18 cellular contexts compared by ENCODE assay signal in genomic region chr2:26763019-26763418, GRCh38. TPM values are rescaled to one million over a fixed set of nuclear protein-coding genes. Genes with fewer than 3 reads are reported as not detected.
DNase-seq lines count a peak whose midpoint lies in the region; ATAC-seq, FAIRE-seq and TF ChIP-seq lines count a peak whose summit lies in the region.
"Had no signal": no experiment of that assay in that cellular context is flagged by ENCODE, and none has a peak within 500 bp of the region (broad histone marks: within the 10 kb centered on the region; RNA-seq: fewer than 3 reads in every experiment).

No MANE protein-coding gene starts in this region.

- POLR2A ChIA-PET in RWPE1 (lab: Yijun Ruan, JAX; ENCODE audit: low non-redundant PET) (no interaction called here), H1 (lab: Charles Lee; ENCODE audit: partially characterized antibody) (interaction anchor here (1.1 kb wide), 1 partner anchor 12 kb away, joined by 3 read pairs; no protein-coding TSS in a partner anchor)

- H3K27me3 Mint-ChIP-seq in activated naive CD8-positive, alpha-beta T cell, result no peaks in the 10 kb centered on the region
- H3K27me3 Mint-ChIP-seq in activated naive CD8-positive, alpha-beta T cell treated with anti-CD3 and anti-CD28 coated beads for 36 hours, result no peaks in the 10 kb centered on the region
- no peaks in the 10 kb centered on the region for H3K27me3 Mint-ChIP-seq in stimulated activated naive B cell treated with anti-CD40 and anti-IgM and Interleukin-4, amounts not matched to agents 10 μg/mL and 1 μg/mL and 100 μg/mL, for 72 hours

- no peak for ATAC-seq in stimulated activated naive B cell treated with anti-CD40 and anti-IgM and Interleukin-4, amounts not matched to agents 10 μg/mL and 1 μg/mL and 100 μg/mL, for 72 hours (replicated peaks)
- no peak for ATAC-seq in HG03175 (IDR thresholded peaks at IDR 0.05; ENCODE audit: unreplicated experiment)
- ATAC-seq: activated CD4-positive, CD25-positive, alpha-beta regulatory T cell treated with anti-CD3 and anti-CD28 coated beads, Interleukin-2, amount 50 U/mL, for 24 hours; SK-N-SH treated with all-trans-retinoic acid at 6 μM for 48 hours had no signal

- H4K5ac ChIP-seq in H1 (ENCODE audit: insufficient read length, low read depth, low read length), result no peak overlapping the region

- H3K14ac ChIP-seq in H1 (ENCODE audit: insufficient read length), result no peak overlapping the region

- no peak for FAIRE-seq in H1 (lab: Jason Lieb, UNC)
- FAIRE-seq: endothelial cell of umbilical vein, GM12891 had no signal

- H2BK20ac ChIP-seq in H1 (ENCODE audit: low read length), result no peak overlapping the region

- no peaks in the 10 kb centered on the region for H3K9me2 ChIP-seq in MM.1S (replicated peaks; ENCODE audit: insufficient read depth, low read length)

- TF ChIP-seq RAD21 in H1 (IDR thresholded peaks at IDR 0.05 in 1 of 2, conservative IDR thresholded peaks at IDR 0.05 in 1 of 2; ENCODE audit: low read depth in 2 of 2, low read length in 2 of 2), result no peak

- peak overlapping the region; percentile 90 for H3K4me3 Mint-ChIP-seq in activated naive CD8-positive, alpha-beta T cell
- H3K4me3 Mint-ChIP-seq in activated naive CD8-positive, alpha-beta T cell treated with anti-CD3 and anti-CD28 coated beads for 36 hours, result no peak overlapping the region
- peak overlapping the region; percentile 92 to 99 for H3K4me3 Mint-ChIP-seq in stimulated activated naive B cell treated with anti-CD40 and anti-IgM and Interleukin-4, amounts not matched to agents 10 μg/mL and 1 μg/mL and 100 μg/mL, for 72 hours

- TF ChIP-seq POLR2A in H1 (IDR thresholded peaks at IDR 0.05; ENCODE audit: control extremely low read depth in 1 of 2, low read depth in 2 of 2, low read length in 2 of 2), result no peak

- no peak overlapping the region for H3K4me2 ChIP-seq in H1 (ENCODE audit: insufficient read depth in 1 of 2, low read depth in 2 of 2, low read length in 2 of 2)
- H3K4me2 ChIP-seq in MM.1S (ENCODE audit: low read depth, low read length), result no peak overlapping the region

- H3K23me2 ChIP-seq in H1 (ENCODE audit: low read depth, low read length), result peaks cover 3% of the 10 kb centered on the region; the same call in 1 of the 2 replicates

- H2AK5ac ChIP-seq in H1 (ENCODE audit: low read depth, low read length), result no peak overlapping the region

- no peak overlapping the region for H3K23ac ChIP-seq in H1 (ENCODE audit: insufficient read length)

- H2BK12ac ChIP-seq in H1 (ENCODE audit: low read depth, low read length), result 0 out of 2 replicates have a peak overlapping the region, but pooled peaks have one; percentile 29

- H2BK120ac ChIP-seq in H1 (replicated peaks; ENCODE audit: low read depth, low read length), result no peak overlapping the region

- 92% methylated on average over 10 of the region's 10 CpGs; no CpG with 5 or more reads in 1 of the 2 experiments for WGBS in H1 (ENCODE audit: extremely low coverage in 1 of 2, insufficient coverage in 1 of 2, insufficient read length in 1 of 2, insufficient replicate concordance in 2 of 2, low coverage in 1 of 2, low lambda C conversion rate in 2 of 2, missing lambda C conversion rate in 1 of 2), 2 experiments

- no peak for DNase-seq in activated naive CD8-positive, alpha-beta T cell treated with anti-CD3 and anti-CD28 coated beads for 36 hours
- DNase-seq in RWPE1 (ENCODE audit: low spot score), result no peak
- DNase-seq in H1 (ENCODE audit: low read depth in 1 of 2, low spot score in 2 of 2), result no peak
- no peak for DNase-seq in stimulated activated naive B cell treated with anti-CD40 and anti-IgM and Interleukin-4, amounts not matched to agents 10 μg/mL and 1 μg/mL and 100 μg/mL, for 72 hours
- DNase-seq in MM.1S, result no peak
- no peak for DNase-seq in H7
- DNase-seq: activated gamma-delta T cell treated with Interleukin-2 at 50 U/mL for 16 hours; central memory CD4-positive, alpha-beta T cell; midbrain; NCI-H2171 treated with DMSO at 0.1 percent for 48 hours; upper lobe of left lung had no signal

- no peaks in the 10 kb centered on the region; the same call in 1 of the 2 replicates for H3K79me1 ChIP-seq in H1 (ENCODE audit: low read depth, low read length)

- H3K36me3 ChIP-seq in H1 (ENCODE audit: control insufficient read depth in 2 of 4, insufficient read depth in 4 of 4, low read length in 3 of 4) (no peaks in the 10 kb centered on the region), MM.1S (replicated peaks; ENCODE audit: insufficient read depth, low read length) (no peaks in the 10 kb centered on the region), H7 (replicated peaks; ENCODE audit: control insufficient read depth, insufficient read depth, low read length) (no peaks in the 10 kb centered on the region)
- H3K36me3 ChIP-seq: prostate gland, upper lobe of left lung had no signal

- no peak for TF ChIP-seq EP300 in H1 (IDR thresholded peaks at IDR 0.05; ENCODE audit: borderline replicate concordance in 1 of 2, low read depth in 2 of 2, low read length in 2 of 2)

- no peak overlapping the region for H3K9ac ChIP-seq in H1 (replicated peaks in 1 of 4; ENCODE audit: extremely low read depth in 1 of 4, low read depth in 3 of 4, low read length in 3 of 4)
- no peak overlapping the region for H3K9ac ChIP-seq in MM.1S (ENCODE audit: low read length)

- H3K36me3 Mint-ChIP-seq in activated naive CD8-positive, alpha-beta T cell, result no peaks in the 10 kb centered on the region
- H3K36me3 Mint-ChIP-seq in activated naive CD8-positive, alpha-beta T cell treated with anti-CD3 and anti-CD28 coated beads for 36 hours, result no peaks in the 10 kb centered on the region
- peaks cover 3 to 4% of the 10 kb centered on the region in 2 donors for H3K36me3 Mint-ChIP-seq in stimulated activated naive B cell treated with anti-CD40 and anti-IgM and Interleukin-4, amounts not matched to agents 10 μg/mL and 1 μg/mL and 100 μg/mL, for 72 hours

- H2AFZ ChIP-seq in H1 (ENCODE audit: low read length), result no peak overlapping the region
- H2AFZ ChIP-seq in MM.1S (ENCODE audit: low read length), result no peak overlapping the region

- no peak overlapping the region for H2BK15ac ChIP-seq in H1 (ENCODE audit: low read length)

- H3K18ac ChIP-seq in H1 (ENCODE audit: extremely low read depth, low read length), result no peak overlapping the region

- H3K9me3 ChIP-seq in H1 (ENCODE audit: insufficient read depth in 2 of 2, low read depth in 1 of 2, low read length in 1 of 2), result no peaks in the 10 kb centered on the region
- H3K9me3 ChIP-seq in MM.1S (replicated peaks; ENCODE audit: insufficient read depth, low read length), result no peaks in the 10 kb centered on the region
- H3K9me3 ChIP-seq: prostate gland, upper lobe of left lung had no signal

- H3F3A ChIP-seq in MM.1S (ENCODE audit: insufficient read depth, low read length), result no peaks in the 10 kb centered on the region

- H3K4me1 Mint-ChIP-seq in activated naive CD8-positive, alpha-beta T cell (ENCODE audit: low read depth), result peaks cover 25% of the 10 kb centered on the region
- peaks cover 25% of the 10 kb centered on the region for H3K4me1 Mint-ChIP-seq in activated naive CD8-positive, alpha-beta T cell treated with anti-CD3 and anti-CD28 coated beads for 36 hours
- H3K4me1 Mint-ChIP-seq in stimulated activated naive B cell treated with anti-CD40 and anti-IgM and Interleukin-4, amounts not matched to agents 10 μg/mL and 1 μg/mL and 100 μg/mL, for 72 hours, result peaks cover 24 to 31% of the 10 kb centered on the region in 2 donors

- H4K20me1 ChIP-seq in H1 (replicated peaks in 1 of 2; ENCODE audit: control insufficient read depth in 1 of 2, insufficient read depth in 2 of 2, low read length in 2 of 2), result peaks cover 1 to 5% of the 10 kb centered on the region in 2 experiments
- no peaks in the 10 kb centered on the region for H4K20me1 ChIP-seq in MM.1S (ENCODE audit: insufficient read depth, low read length)

- no peak overlapping the region for H3K56ac ChIP-seq in H1 (replicated peaks; ENCODE audit: insufficient read length, low read depth, low read length)

- H3K4me3 ChIP-seq in H1 (ENCODE audit: extremely low read depth in 1 of 4, insufficient read depth in 2 of 4, low read depth in 3 of 4, low read length in 4 of 4) (no peak overlapping the region), MM.1S (ENCODE audit: low read length) (no peak overlapping the region), H7 (ENCODE audit: insufficient read depth, low read depth, low read length) (no peak overlapping the region)

- H3K27ac ChIP-seq in RWPE1, result peak overlapping the region; percentile 97; the same call in 1 of the 2 replicates
- no peak overlapping the region for H3K27ac ChIP-seq in H1 (ENCODE audit: low read depth, low read length)
- H3K27ac ChIP-seq in MM.1S (ENCODE audit: low read length), result no peak overlapping the region

- CTCF ChIA-PET in RWPE1 (lab: Yijun Ruan, JAX), result no interaction called here
- CTCF ChIA-PET in H1 (lab: Charles Lee; ENCODE audit: partially characterized antibody), result interaction anchor here (1.1 to 1.5 kb wide), 3 partner anchors 18 to 221 kb away, joined by 3 to 5 read pairs (median 4); no protein-coding TSS in a partner anchor

- peak overlapping the region; percentile 61 for H3K27ac Mint-ChIP-seq in activated naive CD8-positive, alpha-beta T cell
- no peak overlapping the region for H3K27ac Mint-ChIP-seq in activated naive CD8-positive, alpha-beta T cell treated with anti-CD3 and anti-CD28 coated beads for 36 hours
- H3K27ac Mint-ChIP-seq in stimulated activated naive B cell treated with anti-CD40 and anti-IgM and Interleukin-4, amounts not matched to agents 10 μg/mL and 1 μg/mL and 100 μg/mL, for 72 hours, result peak overlapping the region; percentile 56

- TF ChIP-seq CTCF in RWPE1 (conservative IDR thresholded peaks at IDR 0.05; ENCODE audit: low read depth), result no peak
- TF ChIP-seq CTCF in H1 (IDR thresholded peaks at IDR 0.05; ENCODE audit: control extremely low read depth in 1 of 3, insufficient read depth in 1 of 3, low read depth in 1 of 3, low read length in 3 of 3), result no peak
- TF ChIP-seq CTCF in MM.1S (IDR thresholded peaks at IDR 0.05; ENCODE audit: low read length), result no peak

- no peaks in the 10 kb centered on the region for H3K9me3 Mint-ChIP-seq in activated naive CD8-positive, alpha-beta T cell (ENCODE audit: low read depth)
- no peaks in the 10 kb centered on the region for H3K9me3 Mint-ChIP-seq in activated naive CD8-positive, alpha-beta T cell treated with anti-CD3 and anti-CD28 coated beads for 36 hours
- no peaks in the 10 kb centered on the region for H3K9me3 Mint-ChIP-seq in stimulated activated naive B cell treated with anti-CD40 and anti-IgM and Interleukin-4, amounts not matched to agents 10 μg/mL and 1 μg/mL and 100 μg/mL, for 72 hours

- no peak overlapping the region for H2BK5ac ChIP-seq in H1 (ENCODE audit: low read depth, low read length)

- no peak overlapping the region for H4K91ac ChIP-seq in H1 (replicated peaks; ENCODE audit: insufficient read length, low read length)

- H4K8ac ChIP-seq in H1 (ENCODE audit: extremely low read depth, insufficient read depth, low read length), result no peak overlapping the region

- H3K27me3 ChIP-seq in H1 (replicated peaks in 1 of 4; ENCODE audit: control insufficient read depth in 3 of 4, extremely low read depth in 1 of 4, insufficient read depth in 3 of 4, low read length in 3 of 4), result peaks cover 0 to 6% (median 0%) of the 10 kb centered on the region in 4 experiments; a peak in 2 of 7 replicates
- H3K27me3 ChIP-seq in MM.1S (replicated peaks; ENCODE audit: insufficient read depth, low read length), result no peaks in the 10 kb centered on the region
- H3K27me3 ChIP-seq in H7 (ENCODE audit: control insufficient read depth, insufficient read depth, low read length), result no peaks in the 10 kb centered on the region
- H3K27me3 ChIP-seq: upper lobe of left lung had no signal

- peaks cover 0 to 2% of the 10 kb centered on the region in 2 experiments; a peak in 1 of 4 replicates for H3K79me2 ChIP-seq in H1 (ENCODE audit: control insufficient read depth in 1 of 2, insufficient read depth in 2 of 2, low read length in 2 of 2)
- H3K79me2 ChIP-seq in MM.1S (ENCODE audit: low read length), result peaks cover 33% of the 10 kb centered on the region

- H3K4me1 ChIP-seq in H1 (replicated peaks in 1 of 4; ENCODE audit: control insufficient read depth in 3 of 4, insufficient read depth in 4 of 4, low read length in 3 of 4), result peaks cover 0 to 16% (median 10%) of the 10 kb centered on the region in 4 experiments; a peak in 6 of 7 replicates
- H3K4me1 ChIP-seq in MM.1S (ENCODE audit: low read length), result 0 out of 2 replicates have a peak, but pooled peaks cover 3% of the 10 kb centered on the region

- H3K4ac ChIP-seq in H1 (replicated peaks; ENCODE audit: insufficient read length, low read depth, low read length), result no peak overlapping the region

RNA-seq across cellular contexts. Expression of gene SLC35F6, which starts 1.1 kb away (rescaled TPM):
- 1 to 10 TPM; 6.3 TPM for total RNA-seq in activated naive CD8-positive, alpha-beta T cell treated with anti-CD3 and anti-CD28 coated beads for 36 hours
- 11.2 and 11.6 TPM in 2 replicates for total RNA-seq in H1 (2021; fragmentation: NEBNext Ultra II Directional; extraction: Animal tissue kit (Norgen Biotek cat#: 25700))
- polyA plus RNA-seq in H1 (2011; rRNA removed), result 12.9 and 13.5 TPM in 2 replicates
- 7.3 TPM for polyA plus RNA-seq in H1 (2011; cell fraction: cytosol; rRNA removed)
- 6.5 TPM for polyA plus RNA-seq in H1 (2011; cell fraction: nucleus; rRNA removed)
- polyA plus RNA-seq in H1 (2012, experiment 1 of 2), result 7.5 to 10.5 TPM (median 8.8 TPM) in 4 replicates
- 8.0 TPM for polyA plus RNA-seq in H1 (2012, experiment 2 of 2)
- polyA plus RNA-seq in H1 (2013, experiment 1 of 2), result 14.9 TPM
- polyA plus RNA-seq in H1 (2013, experiment 2 of 2), result 17.3 TPM
- 19.7 and 19.8 TPM in 2 replicates for polyA minus RNA-seq in H1 (2011; rRNA and poly(A)+ RNA removed)
- polyA minus RNA-seq in H1 (2011; cell fraction: cytosol; rRNA and poly(A)+ RNA removed), result 12.4 TPM
- polyA minus RNA-seq in H1 (2011; cell fraction: nucleus; rRNA and poly(A)+ RNA removed), result 9.9 TPM
- total RNA-seq in H7 (2014; rRNA removed; shearing (Covaris generic)), result 10.7 and 15.4 TPM in 2 replicates

RNA-seq across cellular contexts. Expression of gene CENPA, which starts 22.8 kb away (rescaled TPM):
- 10 to 100 TPM; 33.6 to 34.4 TPM for total RNA-seq in activated naive CD8-positive, alpha-beta T cell treated with anti-CD3 and anti-CD28 coated beads for 36 hours
- 28.5 and 30.9 TPM in 2 replicates for total RNA-seq in H1 (2021; fragmentation: NEBNext Ultra II Directional; extraction: Animal tissue kit (Norgen Biotek cat#: 25700))
- polyA plus RNA-seq in H1 (2011; rRNA removed), result 17.6 and 19.4 TPM in 2 replicates
- 19.1 TPM for polyA plus RNA-seq in H1 (2011; cell fraction: cytosol; rRNA removed)
- 15.4 TPM for polyA plus RNA-seq in H1 (2011; cell fraction: nucleus; rRNA removed)
- 15.1 to 18.3 TPM (median 17.2 TPM) in 4 replicates for polyA plus RNA-seq in H1 (2012, experiment 1 of 2)
- polyA plus RNA-seq in H1 (2012, experiment 2 of 2), result 19.3 TPM
- polyA plus RNA-seq in H1 (2013, experiment 1 of 2), result 16.2 TPM
- 17.2 TPM for polyA plus RNA-seq in H1 (2013, experiment 2 of 2)
- 14.0 and 19.9 TPM in 2 replicates for polyA minus RNA-seq in H1 (2011; rRNA and poly(A)+ RNA removed)
- 16.4 TPM for polyA minus RNA-seq in H1 (2011; cell fraction: cytosol; rRNA and poly(A)+ RNA removed)
- polyA minus RNA-seq in H1 (2011; cell fraction: nucleus; rRNA and poly(A)+ RNA removed), result 10.6 TPM
- total RNA-seq in H7 (2014; rRNA removed; shearing (Covaris generic)), result 34.0 and 38.2 TPM in 2 replicates
